8 cellular contexts compared by ENCODE assay signal in the genomic region with DNA sequence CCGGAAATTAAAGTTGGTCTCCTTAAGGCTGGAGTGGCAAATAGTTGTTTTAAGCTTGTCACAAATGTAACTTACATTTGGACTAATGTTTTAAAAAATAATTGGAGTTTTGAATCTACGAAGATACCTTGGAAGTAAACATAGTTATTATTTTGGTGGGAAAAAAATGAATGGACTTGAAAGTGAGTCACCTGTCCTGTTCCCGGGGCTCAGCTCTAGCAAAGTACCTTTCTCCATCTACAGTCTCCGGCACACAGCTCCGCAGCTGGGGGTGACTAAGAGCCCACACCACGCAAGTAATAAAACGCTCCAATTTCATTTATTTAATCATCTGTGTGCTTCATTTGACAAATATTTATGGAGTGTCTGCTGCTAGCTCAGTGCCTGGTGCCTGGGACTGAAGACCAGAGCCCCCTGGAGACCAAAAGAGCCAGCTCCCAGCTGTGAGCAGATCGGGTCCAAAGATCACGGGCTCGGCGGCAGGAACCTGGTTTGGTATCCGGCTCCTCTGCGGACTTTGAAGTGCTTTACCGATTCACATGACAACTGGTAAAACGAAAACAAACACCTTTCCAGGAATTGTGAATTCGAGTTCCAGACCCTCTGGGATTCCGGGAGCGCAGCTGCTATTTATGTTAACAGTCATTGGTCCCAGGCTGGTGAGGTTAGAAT. TPM values are rescaled to one million over a fixed set of nuclear protein-coding genes. Genes with fewer than 3 reads are reported as not detected.
DNase-seq lines count a peak whose midpoint lies in the region; ATAC-seq and TF ChIP-seq lines count a peak whose summit lies in the region.

No MANE protein-coding gene starts in this region.

- DNase-seq in HEK293T (ENCODE audit: extremely low spot score) (no peak), RKO (ENCODE audit: low spot score) (peak; percentile 90), chondrocyte (ENCODE audit: low spot score) (no peak), mesothelial cell of epicardium (ENCODE audit: low spot score in 2 of 2, unreplicated experiment in 2 of 2) (no peak), erythroblast (lab: John Stamatoyannopoulos, UW) (no peak)

- H3K4me3 Mint-ChIP-seq in chondrocyte (ENCODE audit: unreplicated experiment): peak overlapping the region; percentile 80
- peak overlapping the region; percentile 70 for H3K4me3 Mint-ChIP-seq in mesothelial cell of epicardium

- H3K4me1 Mint-ChIP-seq in chondrocyte (ENCODE audit: low read depth) (peaks cover 57% of the 10 kb centered on the region), mesothelial cell of epicardium (peaks cover 51% of the 10 kb centered on the region)

- H3K4me1 ChIP-seq in BLaER1: peaks cover 19% of the 10 kb centered on the region

- H3K4me2 ChIP-seq in BLaER1: peak overlapping the region; percentile 71

- TF ChIP-seq POLR2A in erythroblast (IDR thresholded peaks at IDR 0.05; ENCODE audit: low read length): no peak

- H3K36me3 Mint-ChIP-seq in chondrocyte (ENCODE audit: low read depth) (no peaks in the 10 kb centered on the region), mesothelial cell of epicardium (no peaks in the 10 kb centered on the region)

- H3K27ac Mint-ChIP-seq in chondrocyte (ENCODE audit: unreplicated experiment): peak overlapping the region; percentile 93
- H3K27ac Mint-ChIP-seq in mesothelial cell of epicardium: no peak overlapping the region

- TF ChIP-seq CTCF in chondrocyte (IDR thresholded peaks at IDR 0.05): peak; percentile 79
- no peak for TF ChIP-seq CTCF in mesothelial cell of epicardium (IDR thresholded peaks at IDR 0.05; ENCODE audit: unreplicated experiment)

- no peaks in the 10 kb centered on the region for H3K9me3 Mint-ChIP-seq in chondrocyte (ENCODE audit: low read depth)
- no peaks in the 10 kb centered on the region for H3K9me3 Mint-ChIP-seq in mesothelial cell of epicardium

- H3K27me3 Mint-ChIP-seq in chondrocyte (ENCODE audit: low read depth) (no peaks in the 10 kb centered on the region), mesothelial cell of epicardium (ENCODE audit: low read depth) (peaks cover 83% of the 10 kb centered on the region)

- peaks cover 76% of the 10 kb centered on the region for H3K27me3 ChIP-seq in BLaER1

- POLR2A ChIA-PET in HEK293T (lab: Yijun Ruan, JAX): interaction anchor here (0.9 to 1.9 kb wide), 4 partner anchors 9 to 156 kb away, joined by 3 to 9 read pairs (median 4); no protein-coding TSS in a partner anchor

- peaks cover 31% of the 10 kb centered on the region; the same call in 1 of the 2 replicates for H4K20me1 ChIP-seq in BLaER1

- CTCF ChIA-PET in HEK293T (lab: Yijun Ruan, JAX): interaction anchor here (0.9 to 2.2 kb wide), 5 partner anchors 10 to 158 kb away, joined by 3 to 9 read pairs (median 3); no protein-coding TSS in a partner anchor

- H3K9me3 ChIP-seq in BLaER1: peaks cover 16% of the 10 kb centered on the region

- peak overlapping the region; percentile 35; the same call in 1 of the 2 replicates for H3K4me3 ChIP-seq in BLaER1

- H3K36me3 ChIP-seq in BLaER1: no peaks in the 10 kb centered on the region

- H3K27ac ChIP-seq in BLaER1: no peak overlapping the region

- no peak overlapping the region for H3K9ac ChIP-seq in BLaER1

- ATAC-seq in HG03571 (IDR thresholded peaks at IDR 0.05; ENCODE audit: unreplicated experiment): no peak
- ATAC-seq in GM19023 (IDR thresholded peaks at IDR 0.05; ENCODE audit: unreplicated experiment): no peak

TF ChIP-seq in HEK293T, 16 proteins besides CTCF, POLR2A, EP300 and RAD21:
- TF ChIP-seq L3MBTL2 (conservative IDR thresholded peaks at IDR 0.05): 0 out of 2 replicates have a peak, but pooled peaks have one; percentile 1
- TF ChIP-seq PKNOX1 (IDR thresholded peaks at IDR 0.05): 0 out of 2 replicates have a peak, but pooled peaks have one; percentile 13
- no peak for TF ChIP-seq FOXK2 (IDR thresholded peaks at IDR 0.05)
- no peak for TF ChIP-seq FOXA1 (IDR thresholded peaks at IDR 0.05)

RNA-seq across cellular contexts. Expression of gene RIPK4, which starts 1.7 kb away (rescaled TPM):
- total RNA-seq in chondrocyte (6.1 to 11.3 TPM (median 11.1 TPM) in 3 replicates), mesothelial cell of epicardium (14.7 to 16.0 TPM (median 15.7 TPM) in 3 replicates)
